Comparison of ENCODE assay signal across 14 cellular contexts in the genomic region with DNA sequence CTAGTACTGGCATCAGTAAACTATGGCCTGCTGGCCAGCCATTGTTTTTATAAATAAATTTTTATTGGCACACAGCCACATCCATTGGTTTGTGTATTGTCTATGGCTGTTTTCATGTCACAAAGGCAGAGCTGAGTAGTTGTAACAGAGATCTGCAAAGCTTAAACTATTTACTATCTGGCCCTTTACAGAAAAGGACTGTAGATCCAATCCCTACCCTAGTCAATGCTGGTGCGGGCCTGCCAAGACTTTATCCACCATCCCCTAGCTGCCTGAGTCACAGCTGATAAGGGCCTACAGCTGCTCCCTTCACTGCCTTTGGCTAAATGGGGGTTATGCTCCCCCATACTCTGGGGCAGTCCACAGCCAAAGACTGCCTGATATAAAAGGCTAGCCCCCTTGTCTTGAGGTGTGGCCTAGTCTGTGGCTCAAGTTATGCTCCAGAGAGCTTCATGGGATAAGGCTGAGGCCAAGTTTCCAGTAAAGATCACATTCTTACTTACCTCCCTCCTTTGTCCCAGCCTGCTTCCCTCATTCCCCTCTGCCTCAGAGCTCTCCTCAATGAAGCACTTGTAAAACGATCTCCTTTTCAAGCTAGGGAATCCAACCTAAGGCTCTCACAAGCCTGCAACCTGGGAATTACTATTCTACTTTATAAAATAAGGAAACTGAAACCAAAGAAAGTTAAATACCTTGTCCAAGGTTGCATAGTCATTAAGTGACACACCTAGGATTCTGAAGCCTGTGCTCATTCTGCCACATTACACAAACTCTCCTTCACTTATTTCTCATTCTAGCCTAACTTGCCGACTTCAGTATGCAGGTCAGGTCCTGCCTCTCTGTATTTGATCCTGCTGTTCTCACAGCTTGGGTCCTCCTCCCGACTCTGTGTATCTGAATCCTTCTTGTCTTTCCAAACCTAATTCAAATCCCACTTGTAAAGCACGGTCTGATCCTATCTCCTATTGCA. TPM values are rescaled to one million over a fixed set of nuclear protein-coding genes. Genes with fewer than 3 reads are reported as not detected.
A peak's percentile ranks its signal among the peaks of the same experiment; 100 is the strongest.
DNase-seq lines count a peak whose midpoint lies in the region; ATAC-seq and TF ChIP-seq lines count a peak whose summit lies in the region.
"Had no signal": no experiment of that assay in that cellular context is flagged by ENCODE, and none has a peak within 500 bp of the region (broad histone marks: within the 10 kb centered on the region; RNA-seq: fewer than 3 reads in every experiment).

No MANE protein-coding gene starts in this region.

- H3K36me3 ChIP-seq in HUES48 (ENCODE audit: control insufficient read depth, insufficient read depth, low read length) (no peaks in the 10 kb centered on the region), brain microvascular endothelial cell (replicated peaks) (no peaks in the 10 kb centered on the region), right atrium auricular region (peaks cover 4% of the 10 kb centered on the region)

- DNase-seq in brain microvascular endothelial cell: peak; percentile 24
- DNase-seq in right atrium auricular region (ENCODE audit: low spot score): no peak
- peak; percentile 56 for DNase-seq in pulmonary artery endothelial cell (ENCODE audit: low read depth, low spot score)
- DNase-seq in NCI-H128 (lab: John Stamatoyannopoulos, UW; ENCODE audit: unreplicated experiment): no peak
- DNase-seq in RWPE1 (ENCODE audit: low spot score): no peak
- no peak for DNase-seq in NCI-H524 (lab: John Stamatoyannopoulos, UW)
- DNase-seq: amygdala, MV-4-11, NCI-H524 treated with DMSO at 0.1 percent for 48 hours, SHP77 treated with DMSO at 0.1 percent for 48 hours had no signal

- in situ Hi-C loops in brain microvascular endothelial cell (cut with HindIII; ENCODE audit: low pct_ligation_motif_present, low sequenced_read_pairs): no loop called here

- no peak overlapping the region for H3K4me3 ChIP-seq in HUES48 (ENCODE audit: low read depth, low read length)
- H3K4me3 ChIP-seq in brain microvascular endothelial cell (ENCODE audit: low read depth, low read length): no peak overlapping the region
- H3K4me3 ChIP-seq in right atrium auricular region: no peak overlapping the region

- POLR2A ChIA-PET in RWPE1 (lab: Yijun Ruan, JAX; ENCODE audit: low non-redundant PET): no interaction called here

- H3K9me3 ChIP-seq in HUES48 (ENCODE audit: control insufficient read depth, insufficient read depth, low read length): no peaks in the 10 kb centered on the region
- no peaks in the 10 kb centered on the region for H3K9me3 ChIP-seq in right atrium auricular region

- H3K9ac ChIP-seq in HUES48 (ENCODE audit: low read depth, low read length): no peak overlapping the region

- TF ChIP-seq CTCF in brain microvascular endothelial cell (IDR thresholded peaks at IDR 0.05; ENCODE audit: low read depth, low read length, missing control alignments) (no peak), right atrium auricular region (IDR thresholded peaks at IDR 0.05) (no peak), RWPE1 (conservative IDR thresholded peaks at IDR 0.05; ENCODE audit: low read depth) (no peak)

- no peak for ATAC-seq in GM18498 (IDR thresholded peaks at IDR 0.05; ENCODE audit: unreplicated experiment)

- H3K27ac ChIP-seq in HUES48 (ENCODE audit: low read depth, low read length) (peak overlapping the region; percentile 11), brain microvascular endothelial cell (no peak overlapping the region), right atrium auricular region (peak overlapping the region; percentile 3 to 27), RWPE1 (no peak overlapping the region)
- H3K27ac ChIP-seq: HL-60 had no signal

- H3K4me1 ChIP-seq in HUES48 (ENCODE audit: control insufficient read depth, insufficient read depth, low read length) (peaks cover 32% of the 10 kb centered on the region), right atrium auricular region (peaks cover 0 to 7% of the 10 kb centered on the region in 2 donors)

- CTCF ChIA-PET in RWPE1 (lab: Yijun Ruan, JAX): interaction anchor here (0.5 kb wide), 1 partner anchor 1169 kb away, joined by 3 read pairs; no protein-coding TSS in a partner anchor

- H3K27me3 ChIP-seq in HUES48 (ENCODE audit: control insufficient read depth, insufficient read depth, low read length) (peaks cover 11% of the 10 kb centered on the region), brain microvascular endothelial cell (replicated peaks) (no peaks in the 10 kb centered on the region), right atrium auricular region (no peaks in the 10 kb centered on the region)

RNA-seq across cellular contexts. Expression of a gene that starts 20.7 kb away (rescaled TPM):
- total RNA-seq in right atrium auricular region: 10 to 100 TPM; 15.2 to 26.1 TPM
- 0.07 TPM in 1 of 2 replicates, not detected in the other for total RNA-seq in pulmonary artery endothelial cell
- total RNA-seq: B cell had no signal

Comparison
In these comparisons a context has a peak if more than half of its experiments do, and no peak if none do; other contexts are left out.
1. H3K27ac ChIP-seq: peak in HUES48 (single experiment) and right atrium auricular region (2 of 2); none in brain microvascular endothelial cell (single experiment) and RWPE1 (single experiment).
2. DNase-seq: peak in brain microvascular endothelial cell (single experiment) and pulmonary artery endothelial cell (single experiment); none in right atrium auricular region (single experiment), NCI-H128 (single experiment), RWPE1 (single experiment) and NCI-H524 (0 of 2).
3. RNA of a gene that starts 20.7 kb away (total RNA-seq): 15.2 to 26.1 TPM in right atrium auricular region; 0.07 TPM in pulmonary artery endothelial cell; every median in the first group is over 10 times any median in the second.